ENCODE assay signal across 23 cellular contexts in the genomic region with DNA sequence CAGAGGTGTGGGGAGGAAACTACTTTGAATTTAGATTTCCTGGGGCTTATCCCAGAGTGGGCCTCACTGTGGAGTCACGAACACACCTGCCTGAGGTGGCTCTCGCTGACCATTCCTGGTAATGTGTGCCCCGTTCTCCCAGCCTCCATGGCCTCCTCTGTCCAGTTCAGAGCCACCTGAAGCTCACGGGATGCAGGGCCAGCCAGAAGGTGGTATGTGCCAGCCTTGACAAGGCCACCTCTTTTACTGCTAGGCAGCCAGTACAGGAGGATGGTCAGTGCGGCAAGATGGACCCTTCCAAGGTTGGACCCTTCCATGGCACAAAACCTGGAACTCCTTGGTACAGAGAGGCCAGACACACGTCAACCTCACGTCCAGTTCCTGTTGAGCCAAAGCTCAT.
A peak's percentile ranks its signal among the peaks of the same experiment; 100 is the strongest.
DNase-seq lines count a peak whose midpoint lies in the region; ATAC-seq and TF ChIP-seq lines count a peak whose summit lies in the region.
"Had no signal": no experiment of that assay in that cellular context is flagged by ENCODE, and none has a peak within 500 bp of the region (broad histone marks: within the 10 kb centered on the region; RNA-seq: fewer than 3 reads in every experiment).

No MANE protein-coding gene starts in this region.

- peaks cover 0 to 19% of the 10 kb centered on the region in 2 donors for H3K4me1 Mint-ChIP-seq in natural killer cell treated with Interleukin-12 subunit alpha and Interleukin-12 subunit beta and Interleukin-15 and Interleukin-18, amount 100 ng/mL, for 72 hours (ENCODE audit: low read depth in 2 of 2)
- H3K4me1 Mint-ChIP-seq in natural killer cell = peaks cover 0 to 15% of the 10 kb centered on the region in 2 donors
- H3K4me1 Mint-ChIP-seq: CD8-positive, alpha-beta memory T cell had no signal

- WGBS in mesendoderm (ENCODE audit: extremely low coverage, insufficient coverage, low lambda C conversion rate) = no CpG with 5 or more reads among the region's 7 CpGs
- 86 to 87% methylated on average over 7 of the region's 7 CpGs for WGBS in aorta, 2 donors

- H3K23ac ChIP-seq in mesendoderm (ENCODE audit: low read length) = peak overlapping the region; percentile 66

- intact Hi-C loops in natural killer cell (cut with micrococcal nuclease) (no loop called here), aorta (cut with DNase I) (no loop called here)

- no peak overlapping the region for H3K27ac Mint-ChIP-seq in natural killer cell treated with Interleukin-12 subunit alpha and Interleukin-12 subunit beta and Interleukin-15 and Interleukin-18, amount 100 ng/mL, for 72 hours
- H3K27ac Mint-ChIP-seq in natural killer cell = no peak overlapping the region
- H3K27ac Mint-ChIP-seq: CD8-positive, alpha-beta memory T cell had no signal

- ATAC-seq in natural killer cell treated with Interleukin-12 subunit alpha and Interleukin-12 subunit beta and Interleukin-15 and Interleukin-18, amount 100 ng/mL, for 72 hours = no peak
- no peak for ATAC-seq in natural killer cell
- ATAC-seq in aorta (ENCODE audit: low FRiP score) = no peak
- ATAC-seq: Panc1 had no signal

- no peak overlapping the region for H3K4me2 ChIP-seq in mesendoderm (ENCODE audit: low read length)
- H3K4me2 ChIP-seq: KMS-11 had no signal

- H4K5ac ChIP-seq in mesendoderm (ENCODE audit: low read length) = no peak overlapping the region

- no peaks in the 10 kb centered on the region for H3K9me3 Mint-ChIP-seq in natural killer cell treated with Interleukin-12 subunit alpha and Interleukin-12 subunit beta and Interleukin-15 and Interleukin-18, amount 100 ng/mL, for 72 hours
- no peaks in the 10 kb centered on the region for H3K9me3 Mint-ChIP-seq in natural killer cell
- H3K9me3 Mint-ChIP-seq: CD8-positive, alpha-beta memory T cell had no signal

- H3K4me3 ChIP-seq in mesendoderm (ENCODE audit: low read length) (no peak overlapping the region), aorta (ENCODE audit: low read length in 2 of 2) (no peak overlapping the region), BE2C (ENCODE audit: low read depth, low read length) (no peak overlapping the region), coronary artery (no peak overlapping the region)
- H3K4me3 ChIP-seq: GM23248 had no signal

- H2BK5ac ChIP-seq in mesendoderm (ENCODE audit: low read length) = no peak overlapping the region

- no peak overlapping the region for H2BK120ac ChIP-seq in mesendoderm (ENCODE audit: low read depth, low read length)

- no peak overlapping the region for H3K56ac ChIP-seq in mesendoderm (ENCODE audit: low read length)

- H3K18ac ChIP-seq in mesendoderm (ENCODE audit: low read length) = no peak overlapping the region

- no peak overlapping the region for H4K8ac ChIP-seq in mesendoderm (ENCODE audit: low read depth, low read length)

- no peaks in the 10 kb centered on the region for H3K36me3 ChIP-seq in mesendoderm (ENCODE audit: control insufficient read depth, insufficient read depth, low read length)
- H3K36me3 ChIP-seq in aorta (ENCODE audit: control insufficient read depth in 1 of 2, insufficient read depth in 2 of 2, low read length in 1 of 2) = no peaks in the 10 kb centered on the region
- no peaks in the 10 kb centered on the region for H3K36me3 ChIP-seq in BE2C

- H3K4me3 Mint-ChIP-seq in natural killer cell treated with Interleukin-12 subunit alpha and Interleukin-12 subunit beta and Interleukin-15 and Interleukin-18, amount 100 ng/mL, for 72 hours = no peak overlapping the region
- no peak overlapping the region for H3K4me3 Mint-ChIP-seq in natural killer cell
- H3K4me3 Mint-ChIP-seq: CD8-positive, alpha-beta memory T cell had no signal

- H3K9ac ChIP-seq in mesendoderm (ENCODE audit: low read length) = no peak overlapping the region
- H3K9ac ChIP-seq: GM23248, KMS-11 had no signal

- H3K27ac ChIP-seq in mesendoderm (ENCODE audit: low read depth, low read length) (no peak overlapping the region), aorta (ENCODE audit: low read depth in 1 of 2, low read length in 2 of 2) (no peak overlapping the region), coronary artery (no peak overlapping the region)
- H3K27ac ChIP-seq: GM23248, KMS-11 had no signal

- no peak overlapping the region for H2AK5ac ChIP-seq in mesendoderm (ENCODE audit: low read length)

- no peaks in the 10 kb centered on the region for H3K4me1 ChIP-seq in mesendoderm (ENCODE audit: control insufficient read depth, low read depth, low read length)
- no peaks in the 10 kb centered on the region for H3K4me1 ChIP-seq in aorta (ENCODE audit: control insufficient read depth in 1 of 2, insufficient read depth in 2 of 2, low read length in 2 of 2)
- no peaks in the 10 kb centered on the region for H3K4me1 ChIP-seq in BE2C

- H3K27me3 ChIP-seq in mesendoderm (ENCODE audit: insufficient read depth, low read length, poor library complexity) (no peaks in the 10 kb centered on the region), aorta (ENCODE audit: control insufficient read depth in 1 of 2, insufficient read depth in 2 of 2, low read length in 1 of 2) (no peaks in the 10 kb centered on the region), BE2C (no peaks in the 10 kb centered on the region)

- TF ChIP-seq CTCF in natural killer cell (IDR thresholded peaks at IDR 0.05) (no peak), BE2C (IDR thresholded peaks at IDR 0.05; ENCODE audit: low read depth, low read length) (no peak), coronary artery (IDR thresholded peaks at IDR 0.05) (no peak)

- H3K79me2 ChIP-seq in mesendoderm (ENCODE audit: control insufficient read depth, insufficient read depth, low read length) = no peaks in the 10 kb centered on the region

- no peaks in the 10 kb centered on the region for H3K27me3 Mint-ChIP-seq in natural killer cell treated with Interleukin-12 subunit alpha and Interleukin-12 subunit beta and Interleukin-15 and Interleukin-18, amount 100 ng/mL, for 72 hours
- H3K27me3 Mint-ChIP-seq in natural killer cell (ENCODE audit: low read depth in 2 of 2) = no peaks in the 10 kb centered on the region

- no peaks in the 10 kb centered on the region for H3K36me3 Mint-ChIP-seq in natural killer cell treated with Interleukin-12 subunit alpha and Interleukin-12 subunit beta and Interleukin-15 and Interleukin-18, amount 100 ng/mL, for 72 hours
- H3K36me3 Mint-ChIP-seq in natural killer cell = no peaks in the 10 kb centered on the region

- no peaks in the 10 kb centered on the region for H3K79me1 ChIP-seq in mesendoderm (ENCODE audit: low read length)

- H3K9me3 ChIP-seq in aorta (ENCODE audit: control insufficient read depth, low read length) = no peaks in the 10 kb centered on the region
- no peaks in the 10 kb centered on the region; the same call in 1 of the 2 replicates for H3K9me3 ChIP-seq in BE2C

- H3K4ac ChIP-seq in mesendoderm (ENCODE audit: low read depth, low read length) = no peak overlapping the region

- DNase-seq in activated effector memory CD4-positive, alpha-beta T cell treated with anti-CD3 and anti-CD28 coated beads, Interleukin-2, amount 50 U/mL, for 16 hours = peak; percentile 45
- DNase-seq in activated effector memory CD4-positive, alpha-beta T cell treated with Interleukin-2 at 50 U/mL for 16 hours = no peak
- peak; percentile 45 for DNase-seq in natural killer cell treated with Interleukin-12 subunit alpha and Interleukin-12 subunit beta and Interleukin-15 and Interleukin-18, amount 100 ng/mL, for 72 hours (ENCODE audit: low spot score)
- no peak for DNase-seq in natural killer cell
- DNase-seq in mesendoderm = no peak
- peak; percentile 12 to 61 for DNase-seq in aorta
- no peak for DNase-seq in BE2C
- DNase-seq in coronary artery (ENCODE audit: low spot score) = no peak
- DNase-seq: 8988T; C1 segment of cervical spinal cord; Calu3; CD8-positive, alpha-beta memory T cell; DMS153; GM23248; HCEC 1CT; NCI-H1105; NCI-H146; NCI-H2029 treated with DMSO at 0.1 percent for 48 hours; NCI-H226; NCI-H524; NCI-H82 had no signal

- H2BK15ac ChIP-seq in mesendoderm (replicated peaks; ENCODE audit: low read depth) = no peak overlapping the region

Comparison
In these comparisons a context has a peak if more than half of its experiments do, and no peak if none do; other contexts are left out.
1. DNase-seq: peak in activated effector memory CD4-positive, alpha-beta T cell treated with anti-CD3 and anti-CD28 coated beads, Interleukin-2, amount 50 U/mL, for 16 hours (single experiment), natural killer cell treated with Interleukin-12 subunit alpha and Interleukin-12 subunit beta and Interleukin-15 and Interleukin-18, amount 100 ng/mL, for 72 hours (single experiment) and aorta (2 of 2); none in activated effector memory CD4-positive, alpha-beta T cell treated with Interleukin-2 at 50 U/mL for 16 hours (single experiment), natural killer cell (single experiment), mesendoderm (single experiment), BE2C (single experiment) and coronary artery (single experiment).